Comparison of ENCODE assay signal across 13 cellular contexts in the genomic region with DNA sequence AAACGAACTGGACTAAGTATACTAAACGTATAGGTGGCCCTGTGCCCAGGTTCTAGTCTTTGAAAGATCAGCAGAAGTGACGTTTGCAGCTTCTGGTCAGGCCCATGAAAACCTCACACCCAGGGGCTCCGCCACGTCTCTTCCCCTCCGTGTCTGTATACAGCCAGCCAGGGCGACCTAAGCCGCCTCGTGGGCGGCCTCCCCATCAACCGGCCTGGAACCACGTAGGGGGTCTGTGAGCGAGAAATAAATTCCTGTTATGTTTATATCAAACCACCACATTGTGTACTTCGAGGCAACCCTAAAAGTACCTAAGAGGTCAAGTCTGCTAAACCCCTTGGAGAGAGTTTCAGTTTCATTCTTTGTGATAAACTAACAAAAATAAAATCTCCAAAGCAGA. TPM values are rescaled to one million over a fixed set of nuclear protein-coding genes. Genes with fewer than 3 reads are reported as not detected.
A peak's percentile ranks its signal among the peaks of the same experiment; 100 is the strongest.
DNase-seq lines count a peak whose midpoint lies in the region; ATAC-seq and TF ChIP-seq lines count a peak whose summit lies in the region.
"Had no signal": no experiment of that assay in that cellular context is flagged by ENCODE, and none has a peak within 500 bp of the region (broad histone marks: within the 10 kb centered on the region; RNA-seq: fewer than 3 reads in every experiment).

No MANE protein-coding gene starts in this region.

- peaks cover 29% of the 10 kb centered on the region for H3F3A ChIP-seq in MM.1S (ENCODE audit: insufficient read depth, low read length)

- H3K9ac ChIP-seq in MM.1S (ENCODE audit: low read length): no peak overlapping the region; the same call in 1 of the 2 replicates

- peaks cover 64% of the 10 kb centered on the region for H3K79me2 ChIP-seq in MM.1S (ENCODE audit: low read length)

- H3K27ac ChIP-seq in MM.1S (ENCODE audit: low read length): peak overlapping the region; percentile 47; the same call in 1 of the 2 replicates
- H3K27ac ChIP-seq: epithelial cell of prostate had no signal

- H3K4me3 ChIP-seq in MM.1S (ENCODE audit: low read length): no peak overlapping the region

- no peak for TF ChIP-seq CTCF in MM.1S (IDR thresholded peaks at IDR 0.05; ENCODE audit: low read length)
- no peak for TF ChIP-seq CTCF in activated CD8-positive, alpha-beta T cell treated with anti-CD3 and anti-CD28 coated beads for 36 hours (IDR thresholded peaks at IDR 0.05)

- no peak overlapping the region for H2AFZ ChIP-seq in MM.1S (ENCODE audit: low read length)

- no peaks in the 10 kb centered on the region for H4K20me1 ChIP-seq in MM.1S (ENCODE audit: insufficient read depth, low read length)

- no peaks in the 10 kb centered on the region for H3K9me2 ChIP-seq in MM.1S (replicated peaks; ENCODE audit: insufficient read depth, low read length)

- intact Hi-C loops in activated CD8-positive, alpha-beta T cell treated with anti-CD3 and anti-CD28 coated beads for 36 hours (cut with micrococcal nuclease): no loop called here
- intact Hi-C loops in left colon (cut with DNase I, micrococcal nuclease): no loop called here

- peak overlapping the region; percentile 22 for H3K27ac Mint-ChIP-seq in activated CD8-positive, alpha-beta T cell treated with anti-CD3 and anti-CD28 coated beads for 36 hours
- peak overlapping the region; percentile 68 for H3K27ac Mint-ChIP-seq in stimulated activated memory B cell treated with anti-CD40 and anti-IgM and Interleukin-4, amounts not matched to agents 10 μg/mL and 1 μg/mL and 100 μg/mL, for 72 hours
- H3K27ac Mint-ChIP-seq: activated naive CD8-positive, alpha-beta T cell had no signal

- peaks cover 32% of the 10 kb centered on the region for H3K4me1 ChIP-seq in MM.1S (ENCODE audit: low read length)

- H3K4me1 Mint-ChIP-seq in activated CD8-positive, alpha-beta T cell treated with anti-CD3 and anti-CD28 coated beads for 36 hours (ENCODE audit: low read depth): peaks cover 35% of the 10 kb centered on the region
- peaks cover 51% of the 10 kb centered on the region for H3K4me1 Mint-ChIP-seq in stimulated activated memory B cell treated with anti-CD40 and anti-IgM and Interleukin-4, amounts not matched to agents 10 μg/mL and 1 μg/mL and 100 μg/mL, for 72 hours

- peak; percentile 52 for DNase-seq in MM.1S
- no peak for DNase-seq in activated CD8-positive, alpha-beta T cell treated with anti-CD3 and anti-CD28 coated beads for 36 hours
- peak; percentile 49 for DNase-seq in iris pigment epithelial cell (ENCODE audit: low read depth)
- no peak for DNase-seq in NCI-H1436 treated with DMSO at 0.1 percent for 48 hours (lab: John Stamatoyannopoulos, UW)
- no peak for DNase-seq in left colon
- DNase-seq: NCI-H1694, OCI-M1 had no signal

- H3K27me3 ChIP-seq in MM.1S (replicated peaks; ENCODE audit: insufficient read depth, low read length): no peaks in the 10 kb centered on the region

- POLR2A ChIA-PET in activated CD8-positive, alpha-beta T cell treated with anti-CD3 and anti-CD28 coated beads for 36 hours (lab: Charles Lee): interaction anchor here (1.2 to 1.3 kb wide), 3 partner anchors 10 to 50 kb away, joined by 4 to 11 read pairs (median 4); a partner anchor contains a TSS

- H3K4me2 ChIP-seq in MM.1S (ENCODE audit: low read depth, low read length): peak overlapping the region; percentile 43; the same call in 1 of the 2 replicates

- no peak overlapping the region for H3K4me3 Mint-ChIP-seq in activated CD8-positive, alpha-beta T cell treated with anti-CD3 and anti-CD28 coated beads for 36 hours
- H3K4me3 Mint-ChIP-seq in stimulated activated memory B cell treated with anti-CD40 and anti-IgM and Interleukin-4, amounts not matched to agents 10 μg/mL and 1 μg/mL and 100 μg/mL, for 72 hours: peak overlapping the region; percentile 1
- H3K4me3 Mint-ChIP-seq: activated naive CD8-positive, alpha-beta T cell had no signal

- CTCF ChIA-PET in activated CD8-positive, alpha-beta T cell treated with anti-CD3 and anti-CD28 coated beads for 36 hours (lab: Charles Lee): interaction anchor here (0.6 to 2.0 kb wide), 2 partner anchors 23 to 95 kb away, joined by 3 to 5 read pairs; no protein-coding TSS in a partner anchor

- H3K36me3 Mint-ChIP-seq in activated CD8-positive, alpha-beta T cell treated with anti-CD3 and anti-CD28 coated beads for 36 hours (ENCODE audit: low read depth): peaks cover 73% of the 10 kb centered on the region
- peaks cover 25% of the 10 kb centered on the region for H3K36me3 Mint-ChIP-seq in stimulated activated memory B cell treated with anti-CD40 and anti-IgM and Interleukin-4, amounts not matched to agents 10 μg/mL and 1 μg/mL and 100 μg/mL, for 72 hours
- H3K36me3 Mint-ChIP-seq: activated naive CD8-positive, alpha-beta T cell had no signal

- H3K9me3 ChIP-seq in MM.1S (replicated peaks; ENCODE audit: insufficient read depth, low read length): no peaks in the 10 kb centered on the region

- H3K27me3 Mint-ChIP-seq in activated CD8-positive, alpha-beta T cell treated with anti-CD3 and anti-CD28 coated beads for 36 hours: no peaks in the 10 kb centered on the region
- no peaks in the 10 kb centered on the region for H3K27me3 Mint-ChIP-seq in stimulated activated memory B cell treated with anti-CD40 and anti-IgM and Interleukin-4, amounts not matched to agents 10 μg/mL and 1 μg/mL and 100 μg/mL, for 72 hours
- H3K27me3 Mint-ChIP-seq: activated naive CD8-positive, alpha-beta T cell had no signal

- peaks cover 4% of the 10 kb centered on the region; the same call in 1 of the 2 replicates for H3K36me3 ChIP-seq in MM.1S (replicated peaks; ENCODE audit: insufficient read depth, low read length)

- H3K9me3 Mint-ChIP-seq in activated CD8-positive, alpha-beta T cell treated with anti-CD3 and anti-CD28 coated beads for 36 hours: no peaks in the 10 kb centered on the region
- no peaks in the 10 kb centered on the region for H3K9me3 Mint-ChIP-seq in stimulated activated memory B cell treated with anti-CD40 and anti-IgM and Interleukin-4, amounts not matched to agents 10 μg/mL and 1 μg/mL and 100 μg/mL, for 72 hours

- ATAC-seq in activated CD8-positive, alpha-beta T cell treated with anti-CD3 and anti-CD28 coated beads for 36 hours: no peak
- no peak for ATAC-seq in stimulated activated memory B cell treated with anti-CD40 and anti-IgM and Interleukin-4, amounts not matched to agents 10 μg/mL and 1 μg/mL and 100 μg/mL, for 72 hours
- ATAC-seq in GM19328 (IDR thresholded peaks at IDR 0.05; ENCODE audit: unreplicated experiment) (no peak), left colon (no peak)

RNA-seq across cellular contexts. Expression of a gene that starts 6.8 kb away (rescaled TPM):
- total RNA-seq in activated CD8-positive, alpha-beta T cell treated with anti-CD3 and anti-CD28 coated beads for 36 hours: 100 to 1,000 TPM; 175 to 179 TPM
- 10 to 100 TPM; 14.8 to 24.9 TPM for total RNA-seq in left colon

RNA-seq across cellular contexts. Expression of a gene that starts 7.1 kb away (rescaled TPM):
- total RNA-seq in activated CD8-positive, alpha-beta T cell treated with anti-CD3 and anti-CD28 coated beads for 36 hours: 10 to 100 TPM; 20.8 to 27.9 TPM
- total RNA-seq in left colon: 10 to 100 TPM; 26.7 to 33.2 TPM

RNA-seq across cellular contexts. Expression of a gene that starts 11.7 kb away (rescaled TPM):
- total RNA-seq in activated CD8-positive, alpha-beta T cell treated with anti-CD3 and anti-CD28 coated beads for 36 hours: 10 to 100 TPM; 92.6 to 95.1 TPM
- total RNA-seq in left colon: 100 to 1,000 TPM; 173 to 188 TPM

RNA-seq across cellular contexts. Expression of a gene that starts 33.9 kb away (rescaled TPM):
- under 1 TPM in 1 of 2 experiments, not detected in 1; 0.51 TPM for total RNA-seq in activated CD8-positive, alpha-beta T cell treated with anti-CD3 and anti-CD28 coated beads for 36 hours
- total RNA-seq in left colon: not detected
- total RNA-seq: HT1080, renal cortical epithelial cell had no signal

RNA-seq across cellular contexts. Expression of a gene that starts 34.0 kb away (rescaled TPM):
- total RNA-seq in activated CD8-positive, alpha-beta T cell treated with anti-CD3 and anti-CD28 coated beads for 36 hours: 10 to 100 TPM; 90.6 to 93.7 TPM
- 10 to 100 TPM in 1 of 2 donors, 1 to 10 TPM in 1; 3.4 to 10.1 TPM for total RNA-seq in left colon

Comparison
In these comparisons a context has a peak if more than half of its experiments do, and no peak if none do; other contexts are left out.
1. DNase-seq: peak in MM.1S (single experiment) and iris pigment epithelial cell (single experiment); none in activated CD8-positive, alpha-beta T cell treated with anti-CD3 and anti-CD28 coated beads for 36 hours (single experiment), NCI-H1436 treated with DMSO at 0.1 percent for 48 hours (single experiment) and left colon (0 of 2).
2. RNA of a gene that starts 6.8 kb away (total RNA-seq): 175 to 179 TPM in activated CD8-positive, alpha-beta T cell treated with anti-CD3 and anti-CD28 coated beads for 36 hours; 14.8 to 24.9 TPM in left colon; every median in the first group is over 4 times any median in the second.